ENCODE assay signal across 26 cellular contexts in genomic region chr14:39251547-39251946, GRCh38.
"Had no signal": no experiment of that assay in that cellular context is flagged by ENCODE, and none has a peak within 500 bp of the region (broad histone marks: within the 10 kb centered on the region; RNA-seq: fewer than 3 reads in every experiment).

No MANE protein-coding gene starts in this region.

- H3K79me2 ChIP-seq: parathyroid adenoma had no signal

- H3K36me3 ChIP-seq: neural progenitor cell, ovary, suprapubic skin, tibial artery, transverse colon, upper lobe of right lung, uterus had no signal

- H3K4me3 ChIP-seq: neural progenitor cell, ovary, psoas muscle, skin epidermis, suprapubic skin, testis, tibial artery, transverse colon, upper lobe of right lung, uterus had no signal

- H3K27ac ChIP-seq: neural progenitor cell, ovary, parathyroid adenoma, psoas muscle, skin epidermis, suprapubic skin, testis, tibial artery, transverse colon, upper lobe of right lung, uterus had no signal

- H3K4me2 ChIP-seq: neural progenitor cell had no signal

- DNase-seq: naive thymus-derived CD4-positive, alpha-beta T cell; natural killer cell; occipital lobe; ovary; posterior cingulate gyrus; psoas muscle; right cardiac atrium; stimulated activated CD4-positive, alpha-beta T cell treated with anti-CD3 and anti-CD28 coated beads, Interleukin-15, amount 100 ng/mL, for 24 hours; stimulated activated CD4-positive, alpha-beta T cell treated with anti-CD3 and anti-CD28 coated beads, Interleukin-2, amount 100 ng/mL, for 24 hours; stimulated activated CD4-positive, alpha-beta T cell treated with anti-CD3 and anti-CD28 coated beads, Interleukin-2, amount 100 ng/mL, for 48 hours; stimulated activated CD4-positive, alpha-beta T cell treated with anti-CD3 and anti-CD28 coated beads, Interleukin-4, amount 100 ng/mL, for 24 hours; stimulated activated naive B cell treated with anti-CD40 and anti-IgM and Interleukin-4, amounts not matched to agents 10 μg/mL and 1 μg/mL and 100 μg/mL, for 72 hours; stimulated activated naive CD4-positive, alpha-beta T cell treated with Interleukin-2 at 50 U/mL for 16 hours; stimulated activated naive CD8-positive, alpha-beta T cell treated with anti-CD3 and anti-CD28 coated beads, Interleukin-15, amount 100 ng/mL, for 72 hours; substantia nigra; testis; tibial artery; transverse colon; upper lobe of right lung; uterus had no signal

- H3K4me1 ChIP-seq: neural progenitor cell, parathyroid adenoma, psoas muscle, suprapubic skin, testis, transverse colon, upper lobe of right lung, uterus had no signal

- H3K9me3 ChIP-seq: ovary, psoas muscle, suprapubic skin, testis, tibial artery, transverse colon, upper lobe of right lung, uterus had no signal

- H3K9ac ChIP-seq: neural progenitor cell, parathyroid adenoma had no signal

- ATAC-seq: naive thymus-derived CD4-positive, alpha-beta T cell; natural killer cell; psoas muscle; right cardiac atrium; sciatic nerve; stimulated activated effector memory CD8-positive, alpha-beta T cell treated with anti-CD3 and anti-CD28 coated beads, Interleukin-12 subunit alpha, Interleukin-12 subunit beta, amount 100 ng/mL, for 72 hours; stimulated activated naive B cell treated with anti-CD40 and anti-IgM and Interleukin-4, amounts not matched to agents 10 μg/mL and 1 μg/mL and 100 μg/mL, for 72 hours; stimulated activated naive CD8-positive, alpha-beta T cell treated with anti-CD3 and anti-CD28 coated beads, Interleukin-15, amount 100 ng/mL, for 72 hours; upper lobe of right lung had no signal

- H3K27me3 ChIP-seq: neural progenitor cell, ovary, suprapubic skin, testis, tibial artery, transverse colon, upper lobe of right lung, uterus had no signal

- H2AFZ ChIP-seq: neural progenitor cell, parathyroid adenoma had no signal
